Comparison of ENCODE assay signal across 10 cellular contexts in the genomic region with DNA sequence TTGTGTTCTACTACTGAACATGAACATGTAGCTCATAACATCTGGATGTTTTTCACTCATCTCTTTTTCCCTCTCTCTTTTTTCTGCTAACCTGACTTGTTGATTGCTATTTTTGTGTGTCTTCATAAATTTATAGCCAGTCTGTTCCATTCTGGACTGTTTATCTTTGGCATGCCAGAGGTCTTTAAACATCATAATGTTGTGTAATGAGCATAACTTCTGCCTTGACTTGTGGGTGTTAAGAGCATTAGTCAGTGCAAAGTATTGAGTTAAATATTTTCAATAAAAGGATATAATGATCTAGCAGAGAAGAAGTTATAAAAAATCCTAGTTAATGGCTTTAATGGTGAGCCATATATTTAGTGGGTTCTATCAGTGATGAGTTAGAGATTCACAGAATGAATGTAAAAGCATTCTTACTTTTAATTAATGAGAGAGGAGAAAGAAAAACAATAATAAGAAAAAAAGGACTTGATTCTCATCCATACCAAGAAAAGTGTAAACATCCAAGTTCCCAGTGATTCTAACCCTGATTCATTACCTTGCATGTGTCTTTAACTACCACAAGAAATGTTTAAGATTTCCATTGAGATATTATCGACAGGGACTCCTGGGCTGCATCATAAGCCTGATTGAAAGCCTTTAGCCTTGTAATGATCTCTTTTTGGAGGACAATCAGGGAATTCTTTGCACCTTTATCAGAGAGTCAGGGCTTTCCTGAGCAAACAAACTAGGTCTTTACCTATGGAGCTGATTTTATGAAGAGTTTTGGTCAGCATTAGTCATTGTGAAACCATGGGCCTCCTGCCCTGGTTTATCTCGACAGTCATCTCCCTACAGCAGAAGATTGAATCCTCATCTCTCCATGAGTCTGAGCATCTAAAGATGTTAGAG. TPM values are rescaled to one million over a fixed set of nuclear protein-coding genes. Genes with fewer than 3 reads are reported as not detected.
A peak's percentile ranks its signal among the peaks of the same experiment; 100 is the strongest.
DNase-seq lines count a peak whose midpoint lies in the region; ATAC-seq and TF ChIP-seq lines count a peak whose summit lies in the region.
"Had no signal": no experiment of that assay in that cellular context is flagged by ENCODE, and none has a peak within 500 bp of the region (broad histone marks: within the 10 kb centered on the region; RNA-seq: fewer than 3 reads in every experiment).

No MANE protein-coding gene starts in this region.

- H3K4me1 ChIP-seq in esophagus squamous epithelium: peaks cover 0 to 56% (median 14%) of the 10 kb centered on the region in 3 donors
- H3K4me1 ChIP-seq in transverse colon: peaks cover 16 to 51% (median 27%) of the 10 kb centered on the region in 4 donors

- DNase-seq in NOMO-1 (lab: John Stamatoyannopoulos, UW; ENCODE audit: unreplicated experiment in 2 of 2): peak; percentile 9 to 14
- no peak for DNase-seq in NOMO-1 treated with dmso at 0.1 percent for 144 hours (lab: John Stamatoyannopoulos, UW; ENCODE audit: unreplicated experiment)
- DNase-seq in HS-5 (ENCODE audit: low read depth): peak; percentile 56
- no peak for DNase-seq in esophagus squamous epithelium (lab: John Stamatoyannopoulos, UW)
- DNase-seq in transverse colon: no peak
- no peak for DNase-seq in stimulated activated CD4-positive, alpha-beta T cell treated with anti-CD3 and anti-CD28 coated beads, Interleukin-4, amount 100 ng/mL, for 4 hours
- DNase-seq in activated naive CD8-positive, alpha-beta T cell treated with anti-CD3 and anti-CD28 coated beads, Interleukin-2, amount 50 U/mL, for 24 hours: no peak
- DNase-seq: NCI-H69 had no signal

- H3K4me1 Mint-ChIP-seq in activated naive CD8-positive, alpha-beta T cell treated with anti-CD3 and anti-CD28 coated beads, Interleukin-2, amount 50 U/mL, for 24 hours: no peaks in the 10 kb centered on the region

- H3K4me3 ChIP-seq in esophagus squamous epithelium: no peak overlapping the region
- H3K4me3 ChIP-seq in transverse colon: no peak overlapping the region

- peak overlapping the region in 3 of 4 donors; percentile 36 to 66 (median 66) for H3K27ac ChIP-seq in esophagus squamous epithelium
- peak overlapping the region; percentile 63 to 80 (median 74) for H3K27ac ChIP-seq in transverse colon

- H3K27me3 Mint-ChIP-seq in activated naive CD8-positive, alpha-beta T cell treated with anti-CD3 and anti-CD28 coated beads, Interleukin-2, amount 50 U/mL, for 24 hours: peaks cover 2% of the 10 kb centered on the region

- H3K27me3 ChIP-seq in esophagus squamous epithelium (no peaks in the 10 kb centered on the region), transverse colon (no peaks in the 10 kb centered on the region)

- WGBS in esophagus squamous epithelium, 2 donors: 50 to 75% methylated on average over 2 of the region's 2 CpGs
- WGBS in transverse colon (ENCODE audit: low coverage in 1 of 2), 2 donors: 33 to 59% methylated on average over 1 to 2 of the region's 2 CpGs

- no peak for TF ChIP-seq EP300 in transverse colon (IDR thresholded peaks at IDR 0.05; ENCODE audit: low read depth)

- no peaks in the 10 kb centered on the region for H3K36me3 Mint-ChIP-seq in activated naive CD8-positive, alpha-beta T cell treated with anti-CD3 and anti-CD28 coated beads, Interleukin-2, amount 50 U/mL, for 24 hours (ENCODE audit: low read depth)

- no peaks in the 10 kb centered on the region for H3K9me3 ChIP-seq in esophagus squamous epithelium
- no peaks in the 10 kb centered on the region for H3K9me3 ChIP-seq in transverse colon

- TF ChIP-seq CTCF in esophagus squamous epithelium (IDR thresholded peaks at IDR 0.05): no peak
- no peak for TF ChIP-seq CTCF in transverse colon (IDR thresholded peaks at IDR 0.05)

- H3K36me3 ChIP-seq in esophagus squamous epithelium (no peaks in the 10 kb centered on the region), transverse colon (no peaks in the 10 kb centered on the region)

- H3K4me3 Mint-ChIP-seq in activated naive CD8-positive, alpha-beta T cell treated with anti-CD3 and anti-CD28 coated beads, Interleukin-2, amount 50 U/mL, for 24 hours: no peak overlapping the region

- intact Hi-C loops in esophagus squamous epithelium (cut with DNase I): no loop called here
- intact Hi-C loops in transverse colon (cut with DNase I; ENCODE audit: low total_unique reads): no loop called here

- no peak overlapping the region for H3K27ac Mint-ChIP-seq in activated naive CD8-positive, alpha-beta T cell treated with anti-CD3 and anti-CD28 coated beads, Interleukin-2, amount 50 U/mL, for 24 hours

- in situ Hi-C loops in transverse colon (cut with MboI; ENCODE audit: low pct_ligation_motif_present in 1 of 4, low pct_unique_long_range_greater_than_20kb in 1 of 4, low sequenced_read_pairs in 3 of 4): no loop called here

- H3K9me3 Mint-ChIP-seq in activated naive CD8-positive, alpha-beta T cell treated with anti-CD3 and anti-CD28 coated beads, Interleukin-2, amount 50 U/mL, for 24 hours: no peaks in the 10 kb centered on the region

- TF ChIP-seq POLR2A in esophagus squamous epithelium (IDR thresholded peaks at IDR 0.05) (no peak), transverse colon (IDR thresholded peaks at IDR 0.05) (no peak)

- no peak for ATAC-seq in GM21526 (IDR thresholded peaks at IDR 0.05; ENCODE audit: low FRiP score, unreplicated experiment)
- no peak for ATAC-seq in activated naive CD8-positive, alpha-beta T cell treated with anti-CD3 and anti-CD28 coated beads, Interleukin-2, amount 50 U/mL, for 24 hours
- ATAC-seq: HCT116 had no signal

RNA-seq across cellular contexts. Expression of a gene that starts 22.9 kb away (rescaled TPM):
- total RNA-seq in esophagus squamous epithelium (10 to 100 TPM in 2 of 4 donors, 1 to 10 TPM in 2; 1.6 to 22.5 (median 6.6) TPM), transverse colon (10 to 100 TPM; 12.2 to 20.9 (median 17.1) TPM)

Comparison
In these comparisons a context has a peak if more than half of its experiments do, and no peak if none do; other contexts are left out.
1. DNase-seq: peak in NOMO-1 (2 of 2) and HS-5 (single experiment); none in NOMO-1 treated with dmso at 0.1 percent for 144 hours (single experiment), esophagus squamous epithelium (single experiment), transverse colon (single experiment), stimulated activated CD4-positive, alpha-beta T cell treated with anti-CD3 and anti-CD28 coated beads, Interleukin-4, amount 100 ng/mL, for 4 hours (0 of 2) and activated naive CD8-positive, alpha-beta T cell treated with anti-CD3 and anti-CD28 coated beads, Interleukin-2, amount 50 U/mL, for 24 hours (single experiment).